Comparison of ENCODE assay signal across 1 cellular context in the genomic region with DNA sequence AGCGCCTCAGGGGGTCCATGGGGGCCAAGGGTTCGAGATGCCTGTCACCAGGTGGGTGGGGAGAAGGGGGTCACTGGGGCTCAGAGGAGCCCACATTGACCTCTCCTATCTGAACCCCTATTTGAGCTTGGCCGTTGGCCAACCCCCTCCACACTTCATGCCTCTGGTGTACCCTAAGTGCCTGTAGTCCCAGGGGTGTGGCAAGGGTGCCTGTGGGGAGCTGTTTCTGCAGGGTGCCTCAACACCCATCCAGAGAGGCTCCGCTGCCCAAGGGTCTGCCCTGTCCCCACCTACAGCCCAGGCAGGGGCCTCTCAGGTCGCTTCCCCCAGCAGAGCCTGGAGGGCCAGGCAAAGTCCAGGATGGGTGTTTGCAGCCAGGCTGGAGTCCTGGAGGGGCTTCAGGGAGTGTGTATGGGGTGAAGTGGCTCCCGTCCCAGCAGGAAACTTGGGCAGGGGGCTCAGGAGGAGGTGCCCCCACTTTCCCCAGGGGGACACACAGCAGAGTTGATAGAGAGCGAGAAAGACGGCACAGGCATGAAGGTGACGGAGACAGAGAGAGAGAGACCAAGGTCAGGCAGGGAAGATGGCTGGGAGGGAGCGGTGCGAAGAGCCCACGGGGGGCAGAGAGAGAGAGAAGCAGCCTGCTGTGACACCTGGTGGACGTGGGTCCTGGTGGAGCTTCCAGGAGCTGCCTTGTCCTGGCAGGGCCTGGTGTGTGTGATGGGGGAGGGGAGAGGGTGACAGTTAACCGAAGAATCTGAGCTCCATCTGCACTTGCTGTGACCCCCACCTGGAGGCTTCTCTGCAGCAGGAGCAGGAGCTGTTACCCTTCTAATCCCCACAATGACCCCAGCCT.
A peak's percentile ranks its signal among the peaks of the same experiment; 100 is the strongest.
TF ChIP-seq lines count a peak whose summit lies in the region.

A gene with protein sequence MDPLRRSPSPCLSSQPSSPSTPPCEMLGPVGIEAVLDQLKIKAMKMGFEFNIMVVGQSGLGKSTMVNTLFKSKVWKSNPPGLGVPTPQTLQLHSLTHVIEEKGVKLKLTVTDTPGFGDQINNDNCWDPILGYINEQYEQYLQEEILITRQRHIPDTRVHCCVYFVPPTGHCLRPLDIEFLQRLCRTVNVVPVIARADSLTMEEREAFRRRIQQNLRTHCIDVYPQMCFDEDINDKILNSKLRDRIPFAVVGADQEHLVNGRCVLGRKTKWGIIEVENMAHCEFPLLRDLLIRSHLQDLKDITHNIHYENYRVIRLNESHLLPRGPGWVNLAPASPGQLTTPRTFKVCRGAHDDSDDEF (minus strand): TSS at position 719 of the 856 bp plus-strand sequence. CDS start 700 bp downstream, at position 19.

TF ChIP-seq in HepG2, 621 proteins besides CTCF, POLR2A, EP300 and RAD21:
- TF ChIP-seq ZNF788 (CRISPR knock-in tag; IDR thresholded peaks at IDR 0.05; ENCODE audit: borderline replicate concordance) = 0 out of 2 replicates have a peak, but pooled peaks have one; percentile 10
- peak; percentile 17; the same call in 1 of the 2 replicates for TF ChIP-seq ZNF891 (CRISPR knock-in tag; IDR thresholded peaks at IDR 0.05)
- no peak for TF ChIP-seq MAZ (IDR thresholded peaks at IDR 0.05; ENCODE audit: borderline replicate concordance, low read depth, low read length)
- TF ChIP-seq MAZ (CRISPR knock-in tag; IDR thresholded peaks at IDR 0.05; ENCODE audit: low read depth) = 0 out of 2 replicates have a peak, but pooled peaks have one; percentile 13
- TF ChIP-seq ZNF768 (CRISPR knock-in tag; IDR thresholded peaks at IDR 0.05) = peak; percentile 21; the same call in 1 of the 2 replicates
- no peak for TF ChIP-seq FOXM1 (CRISPR knock-in tag; IDR thresholded peaks at IDR 0.05)
- 0 out of 2 replicates have a peak, but pooled peaks have one; percentile 31 for TF ChIP-seq ZKSCAN5 (CRISPR knock-in tag; IDR thresholded peaks at IDR 0.05)
- TF ChIP-seq HDAC1 (CRISPR knock-in tag; IDR thresholded peaks at IDR 0.05) = 0 out of 2 replicates have a peak, but pooled peaks have one; percentile 33
- peak; percentile 73; the same call in 1 of the 2 replicates for TF ChIP-seq ZBTB7A (CRISPR knock-in tag; IDR thresholded peaks at IDR 0.05)
- TF ChIP-seq MYC (CRISPR knock-in tag; IDR thresholded peaks at IDR 0.05; ENCODE audit: borderline replicate concordance) = peak; percentile 21; the same call in 1 of the 2 replicates
- peak; percentile 64; the same call in 1 of the 2 replicates for TF ChIP-seq ZNF292 (CRISPR knock-in tag; IDR thresholded peaks at IDR 0.05; ENCODE audit: borderline replicate concordance, low read depth)
- no peak for TF ChIP-seq TBX2 (CRISPR knock-in tag; IDR thresholded peaks at IDR 0.05; ENCODE audit: borderline replicate concordance)
- TF ChIP-seq, protein P1, sequence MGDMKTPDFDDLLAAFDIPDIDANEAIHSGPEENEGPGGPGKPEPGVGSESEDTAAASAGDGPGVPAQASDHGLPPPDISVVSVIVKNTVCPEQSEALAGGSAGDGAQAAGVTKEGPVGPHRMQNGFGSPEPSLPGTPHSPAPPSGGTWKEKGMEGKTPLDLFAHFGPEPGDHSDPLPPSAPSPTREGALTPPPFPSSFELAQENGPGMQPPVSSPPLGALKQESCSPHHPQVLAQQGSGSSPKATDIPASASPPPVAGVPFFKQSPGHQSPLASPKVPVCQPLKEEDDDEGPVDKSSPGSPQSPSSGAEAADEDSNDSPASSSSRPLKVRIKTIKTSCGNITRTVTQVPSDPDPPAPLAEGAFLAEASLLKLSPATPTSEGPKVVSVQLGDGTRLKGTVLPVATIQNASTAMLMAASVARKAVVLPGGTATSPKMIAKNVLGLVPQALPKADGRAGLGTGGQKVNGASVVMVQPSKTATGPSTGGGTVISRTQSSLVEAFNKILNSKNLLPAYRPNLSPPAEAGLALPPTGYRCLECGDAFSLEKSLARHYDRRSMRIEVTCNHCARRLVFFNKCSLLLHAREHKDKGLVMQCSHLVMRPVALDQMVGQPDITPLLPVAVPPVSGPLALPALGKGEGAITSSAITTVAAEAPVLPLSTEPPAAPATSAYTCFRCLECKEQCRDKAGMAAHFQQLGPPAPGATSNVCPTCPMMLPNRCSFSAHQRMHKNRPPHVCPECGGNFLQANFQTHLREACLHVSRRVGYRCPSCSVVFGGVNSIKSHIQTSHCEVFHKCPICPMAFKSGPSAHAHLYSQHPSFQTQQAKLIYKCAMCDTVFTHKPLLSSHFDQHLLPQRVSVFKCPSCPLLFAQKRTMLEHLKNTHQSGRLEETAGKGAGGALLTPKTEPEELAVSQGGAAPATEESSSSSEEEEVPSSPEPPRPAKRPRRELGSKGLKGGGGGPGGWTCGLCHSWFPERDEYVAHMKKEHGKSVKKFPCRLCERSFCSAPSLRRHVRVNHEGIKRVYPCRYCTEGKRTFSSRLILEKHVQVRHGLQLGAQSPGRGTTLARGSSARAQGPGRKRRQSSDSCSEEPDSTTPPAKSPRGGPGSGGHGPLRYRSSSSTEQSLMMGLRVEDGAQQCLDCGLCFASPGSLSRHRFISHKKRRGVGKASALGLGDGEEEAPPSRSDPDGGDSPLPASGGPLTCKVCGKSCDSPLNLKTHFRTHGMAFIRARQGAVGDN (CRISPR knock-in tag; IDR thresholded peaks at IDR 0.05) = peak; percentile 51
- TF ChIP-seq, protein P2, sequence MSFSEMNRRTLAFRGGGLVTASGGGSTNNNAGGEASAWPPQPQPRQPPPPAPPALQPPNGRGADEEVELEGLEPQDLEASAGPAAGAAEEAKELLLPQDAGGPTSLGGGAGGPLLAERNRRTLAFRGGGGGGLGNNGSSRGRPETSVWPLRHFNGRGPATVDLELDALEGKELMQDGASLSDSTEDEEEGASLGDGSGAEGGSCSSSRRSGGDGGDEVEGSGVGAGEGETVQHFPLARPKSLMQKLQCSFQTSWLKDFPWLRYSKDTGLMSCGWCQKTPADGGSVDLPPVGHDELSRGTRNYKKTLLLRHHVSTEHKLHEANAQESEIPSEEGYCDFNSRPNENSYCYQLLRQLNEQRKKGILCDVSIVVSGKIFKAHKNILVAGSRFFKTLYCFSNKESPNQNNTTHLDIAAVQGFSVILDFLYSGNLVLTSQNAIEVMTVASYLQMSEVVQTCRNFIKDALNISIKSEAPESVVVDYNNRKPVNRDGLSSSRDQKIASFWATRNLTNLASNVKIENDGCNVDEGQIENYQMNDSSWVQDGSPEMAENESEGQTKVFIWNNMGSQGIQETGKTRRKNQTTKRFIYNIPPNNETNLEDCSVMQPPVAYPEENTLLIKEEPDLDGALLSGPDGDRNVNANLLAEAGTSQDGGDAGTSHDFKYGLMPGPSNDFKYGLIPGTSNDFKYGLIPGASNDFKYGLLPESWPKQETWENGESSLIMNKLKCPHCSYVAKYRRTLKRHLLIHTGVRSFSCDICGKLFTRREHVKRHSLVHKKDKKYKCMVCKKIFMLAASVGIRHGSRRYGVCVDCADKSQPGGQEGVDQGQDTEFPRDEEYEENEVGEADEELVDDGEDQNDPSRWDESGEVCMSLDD (CRISPR knock-in tag; IDR thresholded peaks at IDR 0.05; ENCODE audit: borderline replicate concordance) = 0 out of 2 replicates have a peak, but pooled peaks have one; percentile 31
- no peak for TF ChIP-seq KLF12 (CRISPR knock-in tag; IDR thresholded peaks at IDR 0.05; ENCODE audit: borderline replicate concordance)
- TF ChIP-seq, protein P3, sequence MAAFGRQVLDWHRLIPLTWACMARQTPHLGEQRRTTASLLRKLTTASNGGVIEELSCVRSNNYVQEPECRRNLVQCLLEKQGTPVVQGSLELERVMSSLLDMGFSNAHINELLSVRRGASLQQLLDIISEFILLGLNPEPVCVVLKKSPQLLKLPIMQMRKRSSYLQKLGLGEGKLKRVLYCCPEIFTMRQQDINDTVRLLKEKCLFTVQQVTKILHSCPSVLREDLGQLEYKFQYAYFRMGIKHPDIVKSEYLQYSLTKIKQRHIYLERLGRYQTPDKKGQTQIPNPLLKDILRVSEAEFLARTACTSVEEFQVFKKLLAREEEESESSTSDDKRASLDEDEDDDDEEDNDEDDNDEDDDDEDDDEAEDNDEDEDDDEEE (CRISPR knock-in tag; IDR thresholded peaks at IDR 0.05) = 0 out of 2 replicates have a peak, but pooled peaks have one; percentile 37
- TF ChIP-seq HNRNPH1 (optimal IDR thresholded peaks at IDR 0.05; ENCODE audit: low read depth, low read length) = no peak
- 0 out of 2 replicates have a peak, but pooled peaks have one; percentile 48 for TF ChIP-seq ZNF563 (CRISPR knock-in tag; IDR thresholded peaks at IDR 0.05)
- TF ChIP-seq, protein P4, sequence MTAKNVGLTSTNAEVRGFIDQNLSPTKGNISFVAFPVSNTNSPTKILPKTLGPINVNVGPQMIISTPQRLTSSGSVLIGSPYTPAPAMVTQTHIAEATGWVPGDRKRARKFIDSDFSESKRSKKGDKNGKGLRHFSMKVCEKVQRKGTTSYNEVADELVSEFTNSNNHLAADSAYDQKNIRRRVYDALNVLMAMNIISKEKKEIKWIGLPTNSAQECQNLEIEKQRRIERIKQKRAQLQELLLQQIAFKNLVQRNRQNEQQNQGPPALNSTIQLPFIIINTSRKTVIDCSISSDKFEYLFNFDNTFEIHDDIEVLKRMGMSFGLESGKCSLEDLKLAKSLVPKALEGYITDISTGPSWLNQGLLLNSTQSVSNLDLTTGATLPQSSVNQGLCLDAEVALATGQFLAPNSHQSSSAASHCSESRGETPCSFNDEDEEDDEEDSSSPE (CRISPR knock-in tag; IDR thresholded peaks at IDR 0.05) = 0 out of 2 replicates have a peak, but pooled peaks have one; percentile 8
- TF ChIP-seq ZNF333 (CRISPR knock-in tag; IDR thresholded peaks at IDR 0.05; ENCODE audit: borderline replicate concordance) = peak; percentile 48; the same call in 1 of the 2 replicates
- TF ChIP-seq ZNF790 (CRISPR knock-in tag; IDR thresholded peaks at IDR 0.05; ENCODE audit: borderline replicate concordance) = 0 out of 2 replicates have a peak, but pooled peaks have one; percentile 28
- TF ChIP-seq KMT2B (CRISPR knock-in tag; IDR thresholded peaks at IDR 0.05) = no peak
- peak; percentile 74 for TF ChIP-seq ZBTB7B (CRISPR knock-in tag; IDR thresholded peaks at IDR 0.05)
- TF ChIP-seq, protein P5, sequence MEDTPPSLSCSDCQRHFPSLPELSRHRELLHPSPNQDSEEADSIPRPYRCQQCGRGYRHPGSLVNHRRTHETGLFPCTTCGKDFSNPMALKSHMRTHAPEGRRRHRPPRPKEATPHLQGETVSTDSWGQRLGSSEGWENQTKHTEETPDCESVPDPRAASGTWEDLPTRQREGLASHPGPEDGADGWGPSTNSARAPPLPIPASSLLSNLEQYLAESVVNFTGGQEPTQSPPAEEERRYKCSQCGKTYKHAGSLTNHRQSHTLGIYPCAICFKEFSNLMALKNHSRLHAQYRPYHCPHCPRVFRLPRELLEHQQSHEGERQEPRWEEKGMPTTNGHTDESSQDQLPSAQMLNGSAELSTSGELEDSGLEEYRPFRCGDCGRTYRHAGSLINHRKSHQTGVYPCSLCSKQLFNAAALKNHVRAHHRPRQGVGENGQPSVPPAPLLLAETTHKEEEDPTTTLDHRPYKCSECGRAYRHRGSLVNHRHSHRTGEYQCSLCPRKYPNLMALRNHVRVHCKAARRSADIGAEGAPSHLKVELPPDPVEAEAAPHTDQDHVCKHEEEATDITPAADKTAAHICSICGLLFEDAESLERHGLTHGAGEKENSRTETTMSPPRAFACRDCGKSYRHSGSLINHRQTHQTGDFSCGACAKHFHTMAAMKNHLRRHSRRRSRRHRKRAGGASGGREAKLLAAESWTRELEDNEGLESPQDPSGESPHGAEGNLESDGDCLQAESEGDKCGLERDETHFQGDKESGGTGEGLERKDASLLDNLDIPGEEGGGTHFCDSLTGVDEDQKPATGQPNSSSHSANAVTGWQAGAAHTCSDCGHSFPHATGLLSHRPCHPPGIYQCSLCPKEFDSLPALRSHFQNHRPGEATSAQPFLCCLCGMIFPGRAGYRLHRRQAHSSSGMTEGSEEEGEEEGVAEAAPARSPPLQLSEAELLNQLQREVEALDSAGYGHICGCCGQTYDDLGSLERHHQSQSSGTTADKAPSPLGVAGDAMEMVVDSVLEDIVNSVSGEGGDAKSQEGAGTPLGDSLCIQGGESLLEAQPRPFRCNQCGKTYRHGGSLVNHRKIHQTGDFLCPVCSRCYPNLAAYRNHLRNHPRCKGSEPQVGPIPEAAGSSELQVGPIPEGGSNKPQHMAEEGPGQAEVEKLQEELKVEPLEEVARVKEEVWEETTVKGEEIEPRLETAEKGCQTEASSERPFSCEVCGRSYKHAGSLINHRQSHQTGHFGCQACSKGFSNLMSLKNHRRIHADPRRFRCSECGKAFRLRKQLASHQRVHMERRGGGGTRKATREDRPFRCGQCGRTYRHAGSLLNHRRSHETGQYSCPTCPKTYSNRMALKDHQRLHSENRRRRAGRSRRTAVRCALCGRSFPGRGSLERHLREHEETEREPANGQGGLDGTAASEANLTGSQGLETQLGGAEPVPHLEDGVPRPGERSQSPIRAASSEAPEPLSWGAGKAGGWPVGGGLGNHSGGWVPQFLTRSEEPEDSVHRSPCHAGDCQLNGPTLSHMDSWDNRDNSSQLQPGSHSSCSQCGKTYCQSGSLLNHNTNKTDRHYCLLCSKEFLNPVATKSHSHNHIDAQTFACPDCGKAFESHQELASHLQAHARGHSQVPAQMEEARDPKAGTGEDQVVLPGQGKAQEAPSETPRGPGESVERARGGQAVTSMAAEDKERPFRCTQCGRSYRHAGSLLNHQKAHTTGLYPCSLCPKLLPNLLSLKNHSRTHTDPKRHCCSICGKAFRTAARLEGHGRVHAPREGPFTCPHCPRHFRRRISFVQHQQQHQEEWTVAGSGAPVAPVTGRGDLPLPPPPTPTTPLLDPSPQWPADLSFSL (CRISPR knock-in tag; IDR thresholded peaks at IDR 0.05) = no peak
- TF ChIP-seq, protein P6, sequence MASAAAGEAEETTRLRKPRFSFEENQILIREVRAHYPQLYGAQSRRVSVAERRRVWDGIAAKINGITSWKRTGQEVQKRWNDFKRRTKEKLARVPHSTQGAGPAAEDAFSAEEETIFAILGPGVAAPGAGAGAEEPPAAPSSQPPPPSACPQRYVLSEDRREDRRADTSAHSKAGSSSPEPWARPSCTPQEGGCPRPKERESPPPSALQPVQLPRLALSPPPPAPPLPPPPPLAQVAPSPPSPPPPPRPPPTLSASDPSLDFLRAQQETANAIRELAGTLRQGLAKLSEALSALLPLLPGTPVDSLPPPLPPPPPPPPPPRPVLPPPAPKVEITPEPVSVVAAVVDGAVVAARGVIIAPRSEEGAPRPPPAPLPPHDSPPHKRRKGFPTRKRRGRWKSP (CRISPR knock-in tag; IDR thresholded peaks at IDR 0.05) = 0 out of 2 replicates have a peak, but pooled peaks have one; percentile 15
- peak; percentile 63 for TF ChIP-seq HNF4A (CRISPR knock-in tag; IDR thresholded peaks at IDR 0.05)
- TF ChIP-seq LCORL (IDR thresholded peaks at IDR 0.05) = no peak
- 0 out of 2 replicates have a peak, but pooled peaks have one; percentile 11 for TF ChIP-seq LCORL (CRISPR knock-in tag; IDR thresholded peaks at IDR 0.05)
- TF ChIP-seq ZSCAN21 (CRISPR knock-in tag; IDR thresholded peaks at IDR 0.05; ENCODE audit: borderline replicate concordance) = 0 out of 2 replicates have a peak, but pooled peaks have one; percentile 30
- 0 out of 2 replicates have a peak, but pooled peaks have one; percentile 43 for TF ChIP-seq ZNF747 (CRISPR knock-in tag; IDR thresholded peaks at IDR 0.05; ENCODE audit: borderline replicate concordance)
- no peak; the same call in 1 of the 2 replicates for TF ChIP-seq MEIS1 (CRISPR knock-in tag; IDR thresholded peaks at IDR 0.05; ENCODE audit: borderline replicate concordance)
- TF ChIP-seq, protein P7, sequence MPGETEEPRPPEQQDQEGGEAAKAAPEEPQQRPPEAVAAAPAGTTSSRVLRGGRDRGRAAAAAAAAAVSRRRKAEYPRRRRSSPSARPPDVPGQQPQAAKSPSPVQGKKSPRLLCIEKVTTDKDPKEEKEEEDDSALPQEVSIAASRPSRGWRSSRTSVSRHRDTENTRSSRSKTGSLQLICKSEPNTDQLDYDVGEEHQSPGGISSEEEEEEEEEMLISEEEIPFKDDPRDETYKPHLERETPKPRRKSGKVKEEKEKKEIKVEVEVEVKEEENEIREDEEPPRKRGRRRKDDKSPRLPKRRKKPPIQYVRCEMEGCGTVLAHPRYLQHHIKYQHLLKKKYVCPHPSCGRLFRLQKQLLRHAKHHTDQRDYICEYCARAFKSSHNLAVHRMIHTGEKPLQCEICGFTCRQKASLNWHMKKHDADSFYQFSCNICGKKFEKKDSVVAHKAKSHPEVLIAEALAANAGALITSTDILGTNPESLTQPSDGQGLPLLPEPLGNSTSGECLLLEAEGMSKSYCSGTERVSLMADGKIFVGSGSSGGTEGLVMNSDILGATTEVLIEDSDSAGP (CRISPR knock-in tag; IDR thresholded peaks at IDR 0.05; ENCODE audit: borderline replicate concordance) = peak; percentile 22; the same call in 1 of the 2 replicates
